ENCODE assay signal across 23 cellular contexts in the genomic region with DNA sequence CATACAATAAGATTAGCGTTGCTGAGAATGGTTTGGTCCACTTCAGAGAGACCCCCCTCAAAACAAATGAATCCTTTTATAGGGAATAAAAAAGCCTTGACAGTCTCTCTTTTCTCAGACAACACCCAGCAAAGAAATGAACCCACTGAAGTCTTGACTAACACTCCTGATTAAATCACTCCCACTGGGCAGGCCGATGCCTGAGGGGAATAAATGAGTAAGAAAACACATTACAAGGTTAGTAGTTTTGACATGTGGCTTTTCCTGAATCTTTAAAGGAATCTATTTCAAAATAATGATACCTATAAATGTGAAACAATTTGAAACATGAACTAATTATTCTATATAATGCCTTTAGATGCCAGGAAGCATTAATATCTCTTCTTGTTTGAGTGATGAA.
"Had no signal": no experiment of that assay in that cellular context is flagged by ENCODE, and none has a peak within 500 bp of the region (broad histone marks: within the 10 kb centered on the region; RNA-seq: fewer than 3 reads in every experiment).

No MANE protein-coding gene starts in this region.

- H3K9me3 ChIP-seq: left ventricle myocardium inferior, lower lobe of right lung, pancreas, suprapubic skin, thyroid gland, upper lobe of right lung, vagina had no signal

- H3K4me2 ChIP-seq: hepatocyte had no signal

- H3K36me3 Mint-ChIP-seq: naive B cell had no signal

- ATAC-seq: left cardiac atrium; lower lobe of right lung; pancreas; right cardiac atrium; stimulated activated naive CD8-positive, alpha-beta T cell treated with anti-CD3 and anti-CD28 coated beads, Interleukin-15, Interleukin-2, amounts not matched to agents 100 U/mL and 50 U/mL, for 24 hours; upper lobe of right lung had no signal

- H3K4me3 ChIP-seq: hepatocyte, left ventricle myocardium inferior, lower lobe of right lung, pancreas, suprapubic skin, thyroid gland, upper lobe of right lung, vagina had no signal

- H3K27me3 Mint-ChIP-seq: progenitor cell of endocrine pancreas had no signal

- H3K4me3 Mint-ChIP-seq: naive B cell, nephron had no signal

- DNase-seq: dermis blood vessel endothelial cell; erythroblast; foreskin melanocyte; head of caudate nucleus; kidney; left cardiac atrium; left ventricle myocardium inferior; lower lobe of right lung; mesenchymal stem cell; naive B cell; occipital lobe; pancreas; right cardiac atrium; small intestine; stimulated activated CD4-positive, alpha-beta T cell treated with anti-CD3 and anti-CD28 coated beads, Interleukin-12 subunit alpha, Interleukin-12 subunit beta, amount 100 ng/mL, for 4 hours; stimulated activated naive CD8-positive, alpha-beta T cell treated with anti-CD3 and anti-CD28 coated beads, Interleukin-15, Interleukin-2, amounts not matched to agents 100 U/mL and 50 U/mL, for 24 hours; thyroid gland; upper lobe of right lung had no signal

- H3K4me1 Mint-ChIP-seq: naive B cell, nephron had no signal

- H3K4me1 ChIP-seq: left ventricle myocardium inferior, lower lobe of right lung, pancreas, suprapubic skin, thyroid gland, upper lobe of right lung had no signal

- FAIRE-seq: kidney, pancreas, small intestine had no signal

- H3K27ac ChIP-seq: hepatocyte, left ventricle myocardium inferior, lower lobe of right lung, pancreas, suprapubic skin, thyroid gland, upper lobe of right lung, vagina had no signal

- H3K27me3 ChIP-seq: hepatocyte, pancreas, thyroid gland, upper lobe of right lung, vagina had no signal

- H3K27ac Mint-ChIP-seq: naive B cell, nephron, progenitor cell of endocrine pancreas had no signal

- H2AFZ ChIP-seq: hepatocyte had no signal

- H3K9me3 Mint-ChIP-seq: nephron had no signal

- H3K79me2 ChIP-seq: hepatocyte had no signal

- H3K36me3 ChIP-seq: left ventricle myocardium inferior, lower lobe of right lung, pancreas, suprapubic skin, thyroid gland, upper lobe of right lung, vagina had no signal
